17 cellular contexts compared by ENCODE assay signal in the genomic region with DNA sequence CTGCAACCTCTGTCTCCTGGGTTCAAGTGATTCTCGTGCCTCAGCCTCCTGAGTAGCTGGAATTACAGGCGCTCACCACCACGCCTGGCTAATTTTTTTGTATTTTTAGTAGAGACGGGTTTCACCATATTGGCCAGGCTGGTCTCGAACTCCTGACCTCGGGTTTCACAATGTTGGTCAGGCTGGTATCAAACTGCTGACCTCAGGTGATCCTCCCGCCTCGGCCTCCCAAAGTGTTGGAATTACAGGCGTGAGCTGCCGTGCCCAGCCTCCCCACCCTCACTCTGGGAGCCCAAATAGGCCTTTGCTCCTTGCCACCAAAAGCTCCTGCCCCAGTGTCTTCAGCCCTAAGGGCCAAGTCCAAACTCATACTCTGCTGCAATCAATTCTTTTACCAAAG. TPM values are rescaled to one million over a fixed set of nuclear protein-coding genes. Genes with fewer than 3 reads are reported as not detected.
"Had no signal": no experiment of that assay in that cellular context is flagged by ENCODE, and none has a peak within 500 bp of the region (broad histone marks: within the 10 kb centered on the region; RNA-seq: fewer than 3 reads in every experiment).

No MANE protein-coding gene starts in this region.

RNA-seq across cellular contexts. Expression of a gene that starts 15.8 kb away (rescaled TPM):
- total RNA-seq: activated CD4-positive, alpha-beta memory T cell treated with anti-CD3 and anti-CD28 coated beads for 36 hours; activated CD8-positive, alpha-beta memory T cell treated with anti-CD3 and anti-CD28 coated beads for 36 hours; activated CD8-positive, alpha-beta memory T cell treated with anti-CD3 and anti-CD28 coated beads, Interleukin-2, amount 10 ng/mL, durations not matched to agents 7 days and 5 days; activated naive CD4-positive, alpha-beta T cell treated with anti-CD3 and anti-CD28 coated beads for 36 hours; activated T-helper 1 cell treated with anti-CD3 and anti-CD28 coated beads, Interleukin-12 subunit alpha, Interleukin-12 subunit beta, Interleukin-2, Interleukin-4 antibody, amounts not matched to agents 30 ng/mL and 10 ng/mL and 1 ng/mL, durations not matched to agents 14 hours and 24 hours and 36 hours; activated T-helper 2 cell treated with anti-CD3 and anti-CD28 coated beads, Interferon-gamma antibody, Interleukin-2, Interleukin-4, amounts not matched to agents 10 μg/mL and 5 μg/mL and 100 μg/mL, durations not matched to agents 14 hours and 24 hours and 36 hours had no signal

RNA-seq across cellular contexts. Expression of a gene that starts 18.2 kb away (rescaled TPM):
- total RNA-seq: activated CD4-positive, alpha-beta memory T cell treated with anti-CD3 and anti-CD28 coated beads for 36 hours; activated CD8-positive, alpha-beta memory T cell treated with anti-CD3 and anti-CD28 coated beads, Interleukin-2, amount 10 ng/mL, durations not matched to agents 7 days and 5 days; activated CD8-positive, alpha-beta T cell treated with anti-CD3 and anti-CD28 coated beads, Interleukin-2, amount 10 ng/mL, durations not matched to agents 7 days and 5 days; activated naive CD4-positive, alpha-beta T cell treated with anti-CD3 and anti-CD28 coated beads for 36 hours; activated T-helper 1 cell treated with anti-CD3 and anti-CD28 coated beads, Interleukin-12 subunit alpha, Interleukin-12 subunit beta, Interleukin-2, Interleukin-4 antibody, amounts not matched to agents 30 ng/mL and 10 ng/mL and 1 ng/mL, durations not matched to agents 14 hours and 24 hours and 36 hours; activated T-helper 2 cell treated with anti-CD3 and anti-CD28 coated beads, Interferon-gamma antibody, Interleukin-2, Interleukin-4, amounts not matched to agents 10 μg/mL and 5 μg/mL and 100 μg/mL, durations not matched to agents 14 hours and 24 hours and 36 hours; T-helper 1 cell treated with Interleukin-12 subunit alpha and Interleukin-12 subunit beta and Interleukin-4 antibody, amounts not matched to agents 30 ng/mL and 1 ng/mL, for 36 hours; T-helper 2 cell treated with Interferon-gamma antibody and Interleukin-4, amounts not matched to agents 100 ng/mL and 5 ng/mL, for 36 hours had no signal
- polyA plus RNA-seq: aorta had no signal

RNA-seq across cellular contexts. Expression of a gene that starts 54.3 kb away (rescaled TPM):
- total RNA-seq: activated CD4-positive, alpha-beta memory T cell treated with anti-CD3 and anti-CD28 coated beads for 36 hours; activated CD8-positive, alpha-beta memory T cell treated with anti-CD3 and anti-CD28 coated beads, Interleukin-2, amount 10 ng/mL, durations not matched to agents 7 days and 5 days; activated CD8-positive, alpha-beta T cell treated with anti-CD3 and anti-CD28 coated beads, Interleukin-2, amount 10 ng/mL, durations not matched to agents 7 days and 5 days; activated naive CD4-positive, alpha-beta T cell treated with anti-CD3 and anti-CD28 coated beads for 36 hours; activated T-helper 1 cell treated with anti-CD3 and anti-CD28 coated beads, Interleukin-12 subunit alpha, Interleukin-12 subunit beta, Interleukin-2, Interleukin-4 antibody, amounts not matched to agents 30 ng/mL and 10 ng/mL and 1 ng/mL, durations not matched to agents 14 hours and 24 hours and 36 hours; adrenal gland; aorta; body of pancreas; chondrocyte; dermis blood vessel endothelial cell; esophagus muscularis mucosa; foreskin keratinocyte; gastrocnemius medialis; T-helper 1 cell treated with Interleukin-12 subunit alpha and Interleukin-12 subunit beta and Interleukin-4 antibody, amounts not matched to agents 30 ng/mL and 1 ng/mL, for 36 hours; T-helper 2 cell treated with Interferon-gamma antibody and Interleukin-4, amounts not matched to agents 100 ng/mL and 5 ng/mL, for 36 hours had no signal
- polyA plus RNA-seq: aorta, foreskin keratinocyte had no signal
